ENCODE assay signal across 1 cellular context in the genomic region with DNA sequence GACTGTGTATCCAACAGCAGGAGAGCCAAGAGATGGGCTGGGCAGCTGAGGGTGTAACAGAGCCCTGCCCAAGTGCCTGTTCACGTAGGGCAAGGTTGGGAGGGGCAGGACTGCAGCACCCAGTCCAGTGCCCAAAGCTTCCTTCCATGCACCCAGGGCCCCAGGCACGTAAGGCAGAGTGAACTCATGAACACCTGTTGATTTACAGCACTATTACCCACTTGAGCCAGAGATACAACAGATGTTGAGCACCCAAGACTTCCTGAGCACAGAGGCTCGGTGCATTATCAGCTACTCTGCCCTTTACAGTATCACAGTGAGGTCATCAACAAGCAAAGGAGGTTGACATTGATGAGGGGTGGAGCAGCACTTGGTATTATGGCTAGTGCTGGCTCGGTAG.
TF ChIP-seq lines count a peak whose summit lies in the region.

No MANE protein-coding gene starts in this region.

TF ChIP-seq in H1, 55 proteins besides CTCF, POLR2A, EP300 and RAD21:
- no peak for TF ChIP-seq SP2 (IDR thresholded peaks at IDR 0.05; ENCODE audit: low read length)
- TF ChIP-seq, protein P1, sequence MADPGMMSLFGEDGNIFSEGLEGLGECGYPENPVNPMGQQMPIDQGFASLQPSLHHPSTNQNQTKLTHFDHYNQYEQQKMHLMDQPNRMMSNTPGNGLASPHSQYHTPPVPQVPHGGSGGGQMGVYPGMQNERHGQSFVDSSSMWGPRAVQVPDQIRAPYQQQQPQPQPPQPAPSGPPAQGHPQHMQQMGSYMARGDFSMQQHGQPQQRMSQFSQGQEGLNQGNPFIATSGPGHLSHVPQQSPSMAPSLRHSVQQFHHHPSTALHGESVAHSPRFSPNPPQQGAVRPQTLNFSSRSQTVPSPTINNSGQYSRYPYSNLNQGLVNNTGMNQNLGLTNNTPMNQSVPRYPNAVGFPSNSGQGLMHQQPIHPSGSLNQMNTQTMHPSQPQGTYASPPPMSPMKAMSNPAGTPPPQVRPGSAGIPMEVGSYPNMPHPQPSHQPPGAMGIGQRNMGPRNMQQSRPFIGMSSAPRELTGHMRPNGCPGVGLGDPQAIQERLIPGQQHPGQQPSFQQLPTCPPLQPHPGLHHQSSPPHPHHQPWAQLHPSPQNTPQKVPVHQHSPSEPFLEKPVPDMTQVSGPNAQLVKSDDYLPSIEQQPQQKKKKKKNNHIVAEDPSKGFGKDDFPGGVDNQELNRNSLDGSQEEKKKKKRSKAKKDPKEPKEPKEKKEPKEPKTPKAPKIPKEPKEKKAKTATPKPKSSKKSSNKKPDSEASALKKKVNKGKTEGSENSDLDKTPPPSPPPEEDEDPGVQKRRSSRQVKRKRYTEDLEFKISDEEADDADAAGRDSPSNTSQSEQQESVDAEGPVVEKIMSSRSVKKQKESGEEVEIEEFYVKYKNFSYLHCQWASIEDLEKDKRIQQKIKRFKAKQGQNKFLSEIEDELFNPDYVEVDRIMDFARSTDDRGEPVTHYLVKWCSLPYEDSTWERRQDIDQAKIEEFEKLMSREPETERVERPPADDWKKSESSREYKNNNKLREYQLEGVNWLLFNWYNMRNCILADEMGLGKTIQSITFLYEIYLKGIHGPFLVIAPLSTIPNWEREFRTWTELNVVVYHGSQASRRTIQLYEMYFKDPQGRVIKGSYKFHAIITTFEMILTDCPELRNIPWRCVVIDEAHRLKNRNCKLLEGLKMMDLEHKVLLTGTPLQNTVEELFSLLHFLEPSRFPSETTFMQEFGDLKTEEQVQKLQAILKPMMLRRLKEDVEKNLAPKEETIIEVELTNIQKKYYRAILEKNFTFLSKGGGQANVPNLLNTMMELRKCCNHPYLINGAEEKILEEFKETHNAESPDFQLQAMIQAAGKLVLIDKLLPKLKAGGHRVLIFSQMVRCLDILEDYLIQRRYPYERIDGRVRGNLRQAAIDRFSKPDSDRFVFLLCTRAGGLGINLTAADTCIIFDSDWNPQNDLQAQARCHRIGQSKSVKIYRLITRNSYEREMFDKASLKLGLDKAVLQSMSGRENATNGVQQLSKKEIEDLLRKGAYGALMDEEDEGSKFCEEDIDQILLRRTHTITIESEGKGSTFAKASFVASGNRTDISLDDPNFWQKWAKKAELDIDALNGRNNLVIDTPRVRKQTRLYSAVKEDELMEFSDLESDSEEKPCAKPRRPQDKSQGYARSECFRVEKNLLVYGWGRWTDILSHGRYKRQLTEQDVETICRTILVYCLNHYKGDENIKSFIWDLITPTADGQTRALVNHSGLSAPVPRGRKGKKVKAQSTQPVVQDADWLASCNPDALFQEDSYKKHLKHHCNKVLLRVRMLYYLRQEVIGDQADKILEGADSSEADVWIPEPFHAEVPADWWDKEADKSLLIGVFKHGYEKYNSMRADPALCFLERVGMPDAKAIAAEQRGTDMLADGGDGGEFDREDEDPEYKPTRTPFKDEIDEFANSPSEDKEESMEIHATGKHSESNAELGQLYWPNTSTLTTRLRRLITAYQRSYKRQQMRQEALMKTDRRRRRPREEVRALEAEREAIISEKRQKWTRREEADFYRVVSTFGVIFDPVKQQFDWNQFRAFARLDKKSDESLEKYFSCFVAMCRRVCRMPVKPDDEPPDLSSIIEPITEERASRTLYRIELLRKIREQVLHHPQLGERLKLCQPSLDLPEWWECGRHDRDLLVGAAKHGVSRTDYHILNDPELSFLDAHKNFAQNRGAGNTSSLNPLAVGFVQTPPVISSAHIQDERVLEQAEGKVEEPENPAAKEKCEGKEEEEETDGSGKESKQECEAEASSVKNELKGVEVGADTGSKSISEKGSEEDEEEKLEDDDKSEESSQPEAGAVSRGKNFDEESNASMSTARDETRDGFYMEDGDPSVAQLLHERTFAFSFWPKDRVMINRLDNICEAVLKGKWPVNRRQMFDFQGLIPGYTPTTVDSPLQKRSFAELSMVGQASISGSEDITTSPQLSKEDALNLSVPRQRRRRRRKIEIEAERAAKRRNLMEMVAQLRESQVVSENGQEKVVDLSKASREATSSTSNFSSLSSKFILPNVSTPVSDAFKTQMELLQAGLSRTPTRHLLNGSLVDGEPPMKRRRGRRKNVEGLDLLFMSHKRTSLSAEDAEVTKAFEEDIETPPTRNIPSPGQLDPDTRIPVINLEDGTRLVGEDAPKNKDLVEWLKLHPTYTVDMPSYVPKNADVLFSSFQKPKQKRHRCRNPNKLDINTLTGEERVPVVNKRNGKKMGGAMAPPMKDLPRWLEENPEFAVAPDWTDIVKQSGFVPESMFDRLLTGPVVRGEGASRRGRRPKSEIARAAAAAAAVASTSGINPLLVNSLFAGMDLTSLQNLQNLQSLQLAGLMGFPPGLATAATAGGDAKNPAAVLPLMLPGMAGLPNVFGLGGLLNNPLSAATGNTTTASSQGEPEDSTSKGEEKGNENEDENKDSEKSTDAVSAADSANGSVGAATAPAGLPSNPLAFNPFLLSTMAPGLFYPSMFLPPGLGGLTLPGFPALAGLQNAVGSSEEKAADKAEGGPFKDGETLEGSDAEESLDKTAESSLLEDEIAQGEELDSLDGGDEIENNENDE (IDR thresholded peaks at IDR 0.05; ENCODE audit: insufficient replicate concordance, low read length) = no peak
- TF ChIP-seq CBX8 (IDR thresholded peaks at IDR 0.05; ENCODE audit: borderline replicate concordance, low read depth, low read length) = no peak
- no peak for TF ChIP-seq RBBP5 (IDR thresholded peaks at IDR 0.05; ENCODE audit: borderline replicate concordance, low read depth, low read length)
- TF ChIP-seq TEAD4 (IDR thresholded peaks at IDR 0.05; ENCODE audit: low read depth, low read length) = no peak
- no peak for TF ChIP-seq SP4 (IDR thresholded peaks at IDR 0.05; ENCODE audit: low read length)
- TF ChIP-seq, protein P2, sequence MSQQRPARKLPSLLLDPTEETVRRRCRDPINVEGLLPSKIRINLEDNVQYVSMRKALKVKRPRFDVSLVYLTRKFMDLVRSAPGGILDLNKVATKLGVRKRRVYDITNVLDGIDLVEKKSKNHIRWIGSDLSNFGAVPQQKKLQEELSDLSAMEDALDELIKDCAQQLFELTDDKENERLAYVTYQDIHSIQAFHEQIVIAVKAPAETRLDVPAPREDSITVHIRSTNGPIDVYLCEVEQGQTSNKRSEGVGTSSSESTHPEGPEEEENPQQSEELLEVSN (IDR thresholded peaks at IDR 0.05) = no peak
- no peak for TF ChIP-seq EZH2 (IDR thresholded peaks at IDR 0.05; ENCODE audit: low read depth, low read length, severe bottlenecking)
- no peak for TF ChIP-seq PHF8 (conservative IDR thresholded peaks at IDR 0.05; ENCODE audit: low read depth, low read length)
- no peak for TF ChIP-seq BCL11A (IDR thresholded peaks at IDR 0.05; ENCODE audit: low read depth in 2 of 2, low read length in 2 of 2)
- TF ChIP-seq, protein P3, sequence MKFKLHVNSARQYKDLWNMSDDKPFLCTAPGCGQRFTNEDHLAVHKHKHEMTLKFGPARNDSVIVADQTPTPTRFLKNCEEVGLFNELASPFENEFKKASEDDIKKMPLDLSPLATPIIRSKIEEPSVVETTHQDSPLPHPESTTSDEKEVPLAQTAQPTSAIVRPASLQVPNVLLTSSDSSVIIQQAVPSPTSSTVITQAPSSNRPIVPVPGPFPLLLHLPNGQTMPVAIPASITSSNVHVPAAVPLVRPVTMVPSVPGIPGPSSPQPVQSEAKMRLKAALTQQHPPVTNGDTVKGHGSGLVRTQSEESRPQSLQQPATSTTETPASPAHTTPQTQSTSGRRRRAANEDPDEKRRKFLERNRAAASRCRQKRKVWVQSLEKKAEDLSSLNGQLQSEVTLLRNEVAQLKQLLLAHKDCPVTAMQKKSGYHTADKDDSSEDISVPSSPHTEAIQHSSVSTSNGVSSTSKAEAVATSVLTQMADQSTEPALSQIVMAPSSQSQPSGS (IDR thresholded peaks at IDR 0.05; ENCODE audit: low read length) = no peak
- TF ChIP-seq CBX5 (IDR thresholded peaks at IDR 0.05; ENCODE audit: low read depth, low read length) = no peak
- TF ChIP-seq CREB1 (IDR thresholded peaks at IDR 0.05) = no peak
- TF ChIP-seq ASH2L (IDR thresholded peaks at IDR 0.05; ENCODE audit: low read length) = no peak
- TF ChIP-seq, protein P4, sequence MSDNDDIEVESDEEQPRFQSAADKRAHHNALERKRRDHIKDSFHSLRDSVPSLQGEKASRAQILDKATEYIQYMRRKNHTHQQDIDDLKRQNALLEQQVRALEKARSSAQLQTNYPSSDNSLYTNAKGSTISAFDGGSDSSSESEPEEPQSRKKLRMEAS (IDR thresholded peaks at IDR 0.05) = no peak
- TF ChIP-seq CTBP2 (IDR thresholded peaks at IDR 0.05; ENCODE audit: borderline replicate concordance, insufficient read depth, insufficient read length, low read length) = no peak
- no peak for TF ChIP-seq POU5F1 (IDR thresholded peaks at IDR 0.05; ENCODE audit: low read depth, low read length)
- TF ChIP-seq TBP (IDR thresholded peaks at IDR 0.05; ENCODE audit: low read depth, low read length) = no peak
